Comparison of ENCODE assay signal across 1 cellular context in genomic region chr22:23179381-23180294, GRCh38.
A peak's percentile ranks its signal among the peaks of the same experiment; 100 is the strongest.
TF ChIP-seq lines count a peak whose summit lies in the region.

No MANE protein-coding gene starts in this region.

TF ChIP-seq in HepG2, 621 proteins besides CTCF, POLR2A, EP300 and RAD21 (continued from another document and continues in another):
- TF ChIP-seq THAP9 (CRISPR knock-in tag; IDR thresholded peaks at IDR 0.05; ENCODE audit: borderline replicate concordance), result peak; percentile 71; the same call in 1 of the 2 replicates
- peak; percentile 42; the same call in 1 of the 2 replicates for TF ChIP-seq NAIF1 (CRISPR knock-in tag; IDR thresholded peaks at IDR 0.05; ENCODE audit: borderline replicate concordance)
- TF ChIP-seq, protein P1, sequence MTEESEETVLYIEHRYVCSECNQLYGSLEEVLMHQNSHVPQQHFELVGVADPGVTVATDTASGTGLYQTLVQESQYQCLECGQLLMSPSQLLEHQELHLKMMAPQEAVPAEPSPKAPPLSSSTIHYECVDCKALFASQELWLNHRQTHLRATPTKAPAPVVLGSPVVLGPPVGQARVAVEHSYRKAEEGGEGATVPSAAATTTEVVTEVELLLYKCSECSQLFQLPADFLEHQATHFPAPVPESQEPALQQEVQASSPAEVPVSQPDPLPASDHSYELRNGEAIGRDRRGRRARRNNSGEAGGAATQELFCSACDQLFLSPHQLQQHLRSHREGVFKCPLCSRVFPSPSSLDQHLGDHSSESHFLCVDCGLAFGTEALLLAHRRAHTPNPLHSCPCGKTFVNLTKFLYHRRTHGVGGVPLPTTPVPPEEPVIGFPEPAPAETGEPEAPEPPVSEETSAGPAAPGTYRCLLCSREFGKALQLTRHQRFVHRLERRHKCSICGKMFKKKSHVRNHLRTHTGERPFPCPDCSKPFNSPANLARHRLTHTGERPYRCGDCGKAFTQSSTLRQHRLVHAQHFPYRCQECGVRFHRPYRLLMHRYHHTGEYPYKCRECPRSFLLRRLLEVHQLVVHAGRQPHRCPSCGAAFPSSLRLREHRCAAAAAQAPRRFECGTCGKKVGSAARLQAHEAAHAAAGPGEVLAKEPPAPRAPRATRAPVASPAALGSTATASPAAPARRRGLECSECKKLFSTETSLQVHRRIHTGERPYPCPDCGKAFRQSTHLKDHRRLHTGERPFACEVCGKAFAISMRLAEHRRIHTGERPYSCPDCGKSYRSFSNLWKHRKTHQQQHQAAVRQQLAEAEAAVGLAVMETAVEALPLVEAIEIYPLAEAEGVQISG (CRISPR knock-in tag; IDR thresholded peaks at IDR 0.05), result peak; percentile 17; the same call in 1 of the 2 replicates
- TF ChIP-seq CENPT (CRISPR knock-in tag; IDR thresholded peaks at IDR 0.05; ENCODE audit: low read depth), result no peak
- 0 out of 2 replicates have a peak, but pooled peaks have one; percentile 10 for TF ChIP-seq TMF1 (CRISPR knock-in tag; IDR thresholded peaks at IDR 0.05; ENCODE audit: low read depth)
- TF ChIP-seq DNMT3B (CRISPR knock-in tag; conservative IDR thresholded peaks at IDR 0.05), result no peak
- TF ChIP-seq ZNF678 (CRISPR knock-in tag; IDR thresholded peaks at IDR 0.05), result peak; percentile 65; the same call in 1 of the 2 replicates
- TF ChIP-seq, protein P2, sequence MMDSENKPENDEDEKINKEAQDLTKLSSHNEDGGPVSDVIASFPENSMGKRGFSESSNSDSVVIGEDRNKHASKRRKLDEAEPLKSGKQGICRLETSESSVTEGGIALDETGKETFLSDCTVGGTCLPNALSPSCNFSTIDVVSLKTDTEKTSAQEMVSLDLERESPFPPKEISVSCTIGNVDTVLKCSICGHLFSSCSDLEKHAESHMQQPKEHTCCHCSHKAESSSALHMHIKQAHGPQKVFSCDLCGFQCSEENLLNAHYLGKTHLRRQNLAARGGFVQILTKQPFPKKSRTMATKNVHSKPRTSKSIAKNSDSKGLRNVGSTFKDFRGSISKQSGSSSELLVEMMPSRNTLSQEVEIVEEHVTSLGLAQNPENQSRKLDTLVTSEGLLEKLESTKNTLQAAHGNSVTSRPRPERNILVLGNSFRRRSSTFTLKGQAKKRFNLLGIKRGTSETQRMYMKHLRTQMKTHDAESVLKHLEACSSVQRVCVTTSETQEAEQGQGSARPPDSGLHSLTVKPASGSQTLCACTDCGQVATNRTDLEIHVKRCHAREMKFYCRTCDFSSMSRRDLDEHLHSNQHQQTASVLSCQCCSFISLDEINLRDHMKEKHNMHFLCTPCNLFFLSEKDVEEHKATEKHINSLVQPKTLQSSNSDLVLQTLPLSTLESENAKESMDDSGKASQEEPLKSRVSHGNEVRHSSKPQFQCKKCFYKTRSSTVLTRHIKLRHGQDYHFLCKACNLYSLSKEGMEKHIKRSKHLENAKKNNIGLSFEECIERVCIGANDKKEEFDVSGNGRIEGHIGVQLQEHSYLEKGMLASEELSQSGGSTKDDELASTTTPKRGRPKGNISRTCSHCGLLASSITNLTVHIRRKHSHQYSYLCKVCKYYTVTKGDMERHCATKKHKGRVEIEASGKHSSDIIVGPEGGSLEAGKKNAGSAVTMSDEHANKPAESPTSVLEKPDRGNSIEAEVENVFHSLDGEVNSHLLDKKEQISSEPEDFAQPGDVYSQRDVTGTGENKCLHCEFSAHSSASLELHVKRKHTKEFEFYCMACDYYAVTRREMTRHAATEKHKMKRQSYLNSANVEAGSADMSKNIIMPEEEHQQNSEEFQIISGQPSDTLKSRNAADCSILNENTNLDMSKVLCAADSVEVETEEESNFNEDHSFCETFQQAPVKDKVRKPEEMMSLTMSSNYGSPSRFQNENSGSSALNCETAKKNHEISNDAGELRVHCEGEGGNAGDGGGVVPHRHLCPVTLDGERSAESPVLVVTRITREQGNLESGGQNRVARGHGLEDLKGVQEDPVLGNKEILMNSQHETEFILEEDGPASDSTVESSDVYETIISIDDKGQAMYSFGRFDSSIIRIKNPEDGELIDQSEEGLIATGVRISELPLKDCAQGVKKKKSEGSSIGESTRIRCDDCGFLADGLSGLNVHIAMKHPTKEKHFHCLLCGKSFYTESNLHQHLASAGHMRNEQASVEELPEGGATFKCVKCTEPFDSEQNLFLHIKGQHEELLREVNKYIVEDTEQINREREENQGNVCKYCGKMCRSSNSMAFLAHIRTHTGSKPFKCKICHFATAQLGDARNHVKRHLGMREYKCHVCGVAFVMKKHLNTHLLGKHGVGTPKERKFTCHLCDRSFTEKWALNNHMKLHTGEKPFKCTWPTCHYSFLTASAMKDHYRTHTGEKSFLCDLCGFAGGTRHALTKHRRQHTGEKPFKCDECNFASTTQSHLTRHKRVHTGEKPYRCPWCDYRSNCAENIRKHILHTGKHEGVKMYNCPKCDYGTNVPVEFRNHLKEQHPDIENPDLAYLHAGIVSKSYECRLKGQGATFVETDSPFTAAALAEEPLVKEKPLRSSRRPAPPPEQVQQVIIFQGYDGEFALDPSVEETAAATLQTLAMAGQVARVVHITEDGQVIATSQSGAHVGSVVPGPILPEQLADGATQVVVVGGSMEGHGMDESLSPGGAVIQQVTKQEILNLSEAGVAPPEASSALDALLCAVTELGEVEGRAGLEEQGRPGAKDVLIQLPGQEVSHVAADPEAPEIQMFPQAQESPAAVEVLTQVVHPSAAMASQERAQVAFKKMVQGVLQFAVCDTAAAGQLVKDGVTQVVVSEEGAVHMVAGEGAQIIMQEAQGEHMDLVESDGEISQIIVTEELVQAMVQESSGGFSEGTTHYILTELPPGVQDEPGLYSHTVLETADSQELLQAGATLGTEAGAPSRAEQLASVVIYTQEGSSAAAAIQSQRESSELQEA (CRISPR knock-in tag; IDR thresholded peaks at IDR 0.05; ENCODE audit: not compliant biosample characterization), result no peak
- 0 out of 2 replicates have a peak, but pooled peaks have one; percentile 21 for TF ChIP-seq YEATS2 (CRISPR knock-in tag; IDR thresholded peaks at IDR 0.05; ENCODE audit: borderline replicate concordance)
- no peak for TF ChIP-seq TGIF2 (CRISPR knock-in tag; IDR thresholded peaks at IDR 0.05)
- TF ChIP-seq ZBTB21 (CRISPR knock-in tag; IDR thresholded peaks at IDR 0.05), result no peak
- TF ChIP-seq ZSCAN22 (CRISPR knock-in tag; IDR thresholded peaks at IDR 0.05), result peak; percentile 46; the same call in 1 of the 2 replicates
- TF ChIP-seq ZNF556 (CRISPR knock-in tag; IDR thresholded peaks at IDR 0.05; ENCODE audit: borderline replicate concordance), result peak; percentile 91; the same call in 1 of the 2 replicates
- no peak for TF ChIP-seq MIXL1 (CRISPR knock-in tag; IDR thresholded peaks at IDR 0.05)
- 0 out of 2 replicates have a peak, but pooled peaks have one; percentile 47 for TF ChIP-seq ZFP36L1 (CRISPR knock-in tag; IDR thresholded peaks at IDR 0.05)
- no peak for TF ChIP-seq ZBTB42 (CRISPR knock-in tag; IDR thresholded peaks at IDR 0.05)
- TF ChIP-seq MZF1 (CRISPR knock-in tag; IDR thresholded peaks at IDR 0.05; ENCODE audit: borderline replicate concordance), result peak; percentile 40; the same call in 1 of the 2 replicates
- no peak for TF ChIP-seq ZNF367 (CRISPR knock-in tag; IDR thresholded peaks at IDR 0.05; ENCODE audit: borderline replicate concordance)
- peak; percentile 73 for TF ChIP-seq SAP130 (CRISPR knock-in tag; IDR thresholded peaks at IDR 0.05; ENCODE audit: low read depth)
- no peak for TF ChIP-seq ATAD3A (CRISPR knock-in tag; IDR thresholded peaks at IDR 0.05)
- TF ChIP-seq ZFP90 (CRISPR knock-in tag; IDR thresholded peaks at IDR 0.05; ENCODE audit: borderline replicate concordance), result peak; percentile 81; the same call in 1 of the 2 replicates
- no peak for TF ChIP-seq SMARCE1 (IDR thresholded peaks at IDR 0.05; ENCODE audit: borderline replicate concordance)
- TF ChIP-seq ZNF24 (IDR thresholded peaks at IDR 0.05), result no peak
- TF ChIP-seq CBX2 (IDR thresholded peaks at IDR 0.05; ENCODE audit: low read depth, low read length), result no peak
- no peak for TF ChIP-seq CBX2 (CRISPR knock-in tag; IDR thresholded peaks at IDR 0.05; ENCODE audit: low read depth)
- 0 out of 2 replicates have a peak, but pooled peaks have one; percentile 65 for TF ChIP-seq ZNF552 (CRISPR knock-in tag; IDR thresholded peaks at IDR 0.05; ENCODE audit: borderline replicate concordance)
- TF ChIP-seq GZF1 (CRISPR knock-in tag; IDR thresholded peaks at IDR 0.05), result no peak
- TF ChIP-seq ZNF598 (CRISPR knock-in tag; IDR thresholded peaks at IDR 0.05; ENCODE audit: borderline replicate concordance), result peak; percentile 79; the same call in 1 of the 2 replicates
- TF ChIP-seq NR1H2 (CRISPR knock-in tag; IDR thresholded peaks at IDR 0.05; ENCODE audit: borderline replicate concordance, low read depth), result no peak
- TF ChIP-seq, protein P3, sequence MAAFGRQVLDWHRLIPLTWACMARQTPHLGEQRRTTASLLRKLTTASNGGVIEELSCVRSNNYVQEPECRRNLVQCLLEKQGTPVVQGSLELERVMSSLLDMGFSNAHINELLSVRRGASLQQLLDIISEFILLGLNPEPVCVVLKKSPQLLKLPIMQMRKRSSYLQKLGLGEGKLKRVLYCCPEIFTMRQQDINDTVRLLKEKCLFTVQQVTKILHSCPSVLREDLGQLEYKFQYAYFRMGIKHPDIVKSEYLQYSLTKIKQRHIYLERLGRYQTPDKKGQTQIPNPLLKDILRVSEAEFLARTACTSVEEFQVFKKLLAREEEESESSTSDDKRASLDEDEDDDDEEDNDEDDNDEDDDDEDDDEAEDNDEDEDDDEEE (CRISPR knock-in tag; IDR thresholded peaks at IDR 0.05), result no peak
- TF ChIP-seq CEBPB (IDR thresholded peaks at IDR 0.05; ENCODE audit: borderline replicate concordance, low read depth, low read length), result no peak; the same call in 1 of the 2 replicates
- TF ChIP-seq ZNF782 (CRISPR knock-in tag; IDR thresholded peaks at IDR 0.05; ENCODE audit: borderline replicate concordance), result peak; percentile 71; the same call in 1 of the 2 replicates
- no peak for TF ChIP-seq THAP11 (CRISPR knock-in tag; IDR thresholded peaks at IDR 0.05)
- TF ChIP-seq, protein P4, sequence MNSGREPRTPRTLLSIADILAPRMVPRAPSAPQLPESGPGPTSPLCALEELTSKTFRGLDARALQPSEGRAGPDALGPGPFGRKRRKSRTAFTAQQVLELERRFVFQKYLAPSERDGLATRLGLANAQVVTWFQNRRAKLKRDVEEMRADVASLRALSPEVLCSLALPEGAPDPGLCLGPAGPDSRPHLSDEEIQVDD (CRISPR knock-in tag; IDR thresholded peaks at IDR 0.05; ENCODE audit: borderline replicate concordance), result no peak
- no peak for TF ChIP-seq DBP (CRISPR knock-in tag; IDR thresholded peaks at IDR 0.05; ENCODE audit: not compliant biosample characterization)
- TF ChIP-seq ZFP36L2 (CRISPR knock-in tag; IDR thresholded peaks at IDR 0.05), result no peak
- no peak for TF ChIP-seq NFIC (IDR thresholded peaks at IDR 0.05; ENCODE audit: low read length)
- TF ChIP-seq ZNF788 (CRISPR knock-in tag; IDR thresholded peaks at IDR 0.05; ENCODE audit: borderline replicate concordance), result 0 out of 2 replicates have a peak, but pooled peaks have one; percentile 17
- TF ChIP-seq CCDC6 (CRISPR knock-in tag; IDR thresholded peaks at IDR 0.05), result no peak
- TF ChIP-seq POLR2G (IDR thresholded peaks at IDR 0.05; ENCODE audit: low read depth, low read length), result no peak
- 0 out of 2 replicates have a peak, but pooled peaks have one; percentile 43 for TF ChIP-seq ZHX1 (CRISPR knock-in tag; IDR thresholded peaks at IDR 0.05; ENCODE audit: low read depth)
- peak; percentile 79 for TF ChIP-seq ZNF781 (CRISPR knock-in tag; IDR thresholded peaks at IDR 0.05; ENCODE audit: borderline replicate concordance, not compliant biosample characterization)
- TF ChIP-seq HNRNPK (IDR thresholded peaks at IDR 0.05; ENCODE audit: low read depth, low read length, poor library complexity, severe bottlenecking), result no peak
- no peak for TF ChIP-seq U2AF1 (optimal IDR thresholded peaks at IDR 0.05; ENCODE audit: low read depth, low read length)
- no peak for TF ChIP-seq FOXO1 (CRISPR knock-in tag; IDR thresholded peaks at IDR 0.05)
- 0 out of 2 replicates have a peak, but pooled peaks have one; percentile 2 for TF ChIP-seq ZNF564 (CRISPR knock-in tag; IDR thresholded peaks at IDR 0.05)
- peak; percentile 58 for TF ChIP-seq NR2F6 (IDR thresholded peaks at IDR 0.05)
- no peak for TF ChIP-seq NR2F6 (CRISPR knock-in tag; IDR thresholded peaks at IDR 0.05)
- 0 out of 2 replicates have a peak, but pooled peaks have one; percentile 28 for TF ChIP-seq ZNF558 (CRISPR knock-in tag; IDR thresholded peaks at IDR 0.05; ENCODE audit: borderline replicate concordance)
